1 cellular context compared by ENCODE assay signal in genomic region chr7:84264341-84264740, GRCh38.
TF ChIP-seq lines count a peak whose summit lies in the region.

No MANE protein-coding gene starts in this region.

TF ChIP-seq in SK-N-SH treated with all-trans-retinoic acid at 6 μM for 48 hours, 23 proteins besides CTCF, POLR2A, EP300 and RAD21 (continued from another document):
- TF ChIP-seq, protein P1, sequence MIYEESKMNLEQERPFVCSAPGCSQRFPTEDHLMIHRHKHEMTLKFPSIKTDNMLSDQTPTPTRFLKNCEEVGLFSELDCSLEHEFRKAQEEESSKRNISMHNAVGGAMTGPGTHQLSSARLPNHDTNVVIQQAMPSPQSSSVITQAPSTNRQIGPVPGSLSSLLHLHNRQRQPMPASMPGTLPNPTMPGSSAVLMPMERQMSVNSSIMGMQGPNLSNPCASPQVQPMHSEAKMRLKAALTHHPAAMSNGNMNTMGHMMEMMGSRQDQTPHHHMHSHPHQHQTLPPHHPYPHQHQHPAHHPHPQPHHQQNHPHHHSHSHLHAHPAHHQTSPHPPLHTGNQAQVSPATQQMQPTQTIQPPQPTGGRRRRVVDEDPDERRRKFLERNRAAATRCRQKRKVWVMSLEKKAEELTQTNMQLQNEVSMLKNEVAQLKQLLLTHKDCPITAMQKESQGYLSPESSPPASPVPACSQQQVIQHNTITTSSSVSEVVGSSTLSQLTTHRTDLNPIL (CRISPR knock-in tag; IDR thresholded peaks at IDR 0.05; ENCODE audit: low read depth) = peak; percentile 83; the same call in 1 of the 2 replicates
- no peak for TF ChIP-seq ESRRG (CRISPR knock-in tag; IDR thresholded peaks at IDR 0.05)
- peak; percentile 72; the same call in 1 of the 2 replicates for TF ChIP-seq POU6F1 (CRISPR knock-in tag; IDR thresholded peaks at IDR 0.05; ENCODE audit: borderline replicate concordance, low read depth)
- no peak for TF ChIP-seq TOX (CRISPR knock-in tag; IDR thresholded peaks at IDR 0.05; ENCODE audit: borderline replicate concordance)
- TF ChIP-seq PPARA (CRISPR knock-in tag; IDR thresholded peaks at IDR 0.05; ENCODE audit: borderline replicate concordance) = no peak
- peak; percentile 90 for TF ChIP-seq TCF4 (CRISPR knock-in tag; IDR thresholded peaks at IDR 0.05; ENCODE audit: borderline replicate concordance)
- TF ChIP-seq ZFP30 (CRISPR knock-in tag; IDR thresholded peaks at IDR 0.05) = no peak
- no peak for TF ChIP-seq OSR1 (CRISPR knock-in tag; IDR thresholded peaks at IDR 0.05)
